15 cellular contexts compared by ENCODE assay signal in genomic region chr11:36743039-36743438, GRCh38.
DNase-seq lines count a peak whose midpoint lies in the region; ATAC-seq, FAIRE-seq and TF ChIP-seq lines count a peak whose summit lies in the region.
"Had no signal": no experiment of that assay in that cellular context is flagged by ENCODE, and none has a peak within 500 bp of the region (broad histone marks: within the 10 kb centered on the region; RNA-seq: fewer than 3 reads in every experiment).

No MANE protein-coding gene starts in this region.

- POLR2A ChIA-PET in HepG2 (lab: Yijun Ruan, JAX) = no interaction called here

- H3K9ac ChIP-seq in HepG2 (ENCODE audit: insufficient read depth, low read depth, low read length) = no peak overlapping the region
- H3K9ac ChIP-seq: BLaER1 had no signal

- H4K20me1 ChIP-seq in HepG2 (ENCODE audit: insufficient read depth, low read length) = no peaks in the 10 kb centered on the region
- H4K20me1 ChIP-seq: BLaER1 had no signal

- no peak for TF ChIP-seq RAD21 in HepG2 (CRISPR knock-in tag; IDR thresholded peaks at IDR 0.05)

- no peaks in the 10 kb centered on the region for H3K9me3 ChIP-seq in HepG2 (ENCODE audit: low read length)
- H3K9me3 ChIP-seq: BLaER1 had no signal

- intact Hi-C loops in natural killer cell (cut with micrococcal nuclease) (no loop called here), HepG2 (cut with micrococcal nuclease; ENCODE audit: unreplicated experiment) (no loop called here)

- no peaks in the 10 kb centered on the region for H3K9me3 Mint-ChIP-seq in natural killer cell

- TF ChIP-seq CTCF in natural killer cell (IDR thresholded peaks at IDR 0.05) = no peak
- TF ChIP-seq CTCF in HepG2 (CRISPR knock-in tag; IDR thresholded peaks at IDR 0.05) = no peak

- H3K4me2 ChIP-seq in HepG2 (ENCODE audit: low read depth, low read length) = no peak overlapping the region
- H3K4me2 ChIP-seq: BLaER1 had no signal

- ATAC-seq in GM18861 (IDR thresholded peaks at IDR 0.05; ENCODE audit: unreplicated experiment) (peak; percentile 52), GM21447 (IDR thresholded peaks at IDR 0.05; ENCODE audit: unreplicated experiment) (peak; percentile 44), HG02981 (IDR thresholded peaks at IDR 0.05; ENCODE audit: unreplicated experiment) (peak; percentile 56), HG03565 (IDR thresholded peaks at IDR 0.05; ENCODE audit: unreplicated experiment) (peak; percentile 70), natural killer cell (no peak), HepG2 (no peak)

- H2AFZ ChIP-seq in HepG2 (ENCODE audit: low read length) = no peak overlapping the region

- CTCF ChIA-PET in HepG2 (lab: Yijun Ruan, JAX; ENCODE audit: low intra/inter-chr PET ratio, low total read pairs) = interaction anchor here (6.4 kb wide), 1 partner anchor 40 kb away, joined by 106 read pairs; no protein-coding TSS in a partner anchor

- H3K27ac ChIP-seq in HepG2 (ENCODE audit: extremely low read length, insufficient read depth, low read length) = no peak overlapping the region
- H3K27ac ChIP-seq: BLaER1 had no signal

- H3K79me2 ChIP-seq in HepG2 (ENCODE audit: insufficient read depth, low read length) = no peaks in the 10 kb centered on the region

- no peak for DNase-seq in natural killer cell
- no peak for DNase-seq in NCI-H146 (lab: John Stamatoyannopoulos, UW)
- DNase-seq in HepG2 (ENCODE audit: low spot score) = no peak
- no peak for DNase-seq in effector CD8-positive, alpha-beta T cell (lab: John Stamatoyannopoulos, UW)
- DNase-seq: activated T-cell treated with anti-CD3 and anti-CD28 coated beads for 4 hours; dermis blood vessel endothelial cell; NCI-H2029; stimulated activated CD4-positive, alpha-beta T cell treated with anti-CD3 and anti-CD28 coated beads, Interleukin-1b, Interleukin-23, amount 100 ng/mL, for 48 hours; stimulated activated naive CD4-positive, alpha-beta T cell treated with Interleukin-2 at 50 U/mL for 16 hours had no signal

- no peaks in the 10 kb centered on the region for H3K27me3 ChIP-seq in HepG2 (ENCODE audit: control insufficient read depth in 1 of 2, insufficient read depth in 2 of 2, low read length in 2 of 2)
- H3K27me3 ChIP-seq: BLaER1 had no signal

- 7% methylated on average over 2 of the region's 2 CpGs for WGBS in HepG2 (ENCODE audit: low lambda C conversion rate)

- in situ Hi-C loops in HepG2 (cut with HindIII; ENCODE audit: extremely low pct_ligation_motif_present, low pct_unique_long_range_greater_than_20kb) = no loop called here

- H3K27me3 Mint-ChIP-seq in natural killer cell (ENCODE audit: low read depth in 2 of 2) = peaks cover 29 to 64% of the 10 kb centered on the region in 2 donors

- H3K4me3 Mint-ChIP-seq in natural killer cell = no peak overlapping the region

- no peak overlapping the region for H3K4me3 ChIP-seq in HepG2 (replicated peaks in 1 of 3; ENCODE audit: insufficient read depth in 1 of 3, low read depth in 2 of 3, low read length in 3 of 3)
- H3K4me3 ChIP-seq: BLaER1 had no signal

- no TSS peak for BruUV-seq in HepG2 (replicated peaks; lab: Mats Ljungman, UMichigan)

- no peak for TF ChIP-seq EP300 in HepG2 (IDR thresholded peaks at IDR 0.05; ENCODE audit: low read depth in 2 of 2, low read length in 2 of 2)
- no peak for TF ChIP-seq EP300 in HepG2 (CRISPR knock-in tag; IDR thresholded peaks at IDR 0.05; ENCODE audit: borderline replicate concordance)

- H3K36me3 ChIP-seq in HepG2 (replicated peaks in 1 of 2; ENCODE audit: control insufficient read depth in 1 of 2, insufficient read depth in 2 of 2, low read length in 2 of 2) = no peaks in the 10 kb centered on the region
- H3K36me3 ChIP-seq: BLaER1 had no signal

- H3K4me1 Mint-ChIP-seq in natural killer cell = peaks cover 14 to 15% of the 10 kb centered on the region in 2 donors

- FAIRE-seq in HepG2 (lab: Jason Lieb, UNC) = no peak
- FAIRE-seq: H1 had no signal

- no peak for TF ChIP-seq POLR2A in HepG2 (IDR thresholded peaks at IDR 0.05; ENCODE audit: insufficient read depth in 1 of 2, low read depth in 2 of 2, low read length in 2 of 2)

- H3K4me1 ChIP-seq in HepG2 (ENCODE audit: insufficient read depth, low read length) = no peaks in the 10 kb centered on the region

- H3K36me3 Mint-ChIP-seq in natural killer cell = no peaks in the 10 kb centered on the region

- H3K27ac Mint-ChIP-seq in natural killer cell = no peak overlapping the region

TF ChIP-seq in HepG2, 621 proteins besides CTCF, POLR2A, EP300 and RAD21:
- no peak for TF ChIP-seq RFX1 (IDR thresholded peaks at IDR 0.05)
- TF ChIP-seq, protein P1, sequence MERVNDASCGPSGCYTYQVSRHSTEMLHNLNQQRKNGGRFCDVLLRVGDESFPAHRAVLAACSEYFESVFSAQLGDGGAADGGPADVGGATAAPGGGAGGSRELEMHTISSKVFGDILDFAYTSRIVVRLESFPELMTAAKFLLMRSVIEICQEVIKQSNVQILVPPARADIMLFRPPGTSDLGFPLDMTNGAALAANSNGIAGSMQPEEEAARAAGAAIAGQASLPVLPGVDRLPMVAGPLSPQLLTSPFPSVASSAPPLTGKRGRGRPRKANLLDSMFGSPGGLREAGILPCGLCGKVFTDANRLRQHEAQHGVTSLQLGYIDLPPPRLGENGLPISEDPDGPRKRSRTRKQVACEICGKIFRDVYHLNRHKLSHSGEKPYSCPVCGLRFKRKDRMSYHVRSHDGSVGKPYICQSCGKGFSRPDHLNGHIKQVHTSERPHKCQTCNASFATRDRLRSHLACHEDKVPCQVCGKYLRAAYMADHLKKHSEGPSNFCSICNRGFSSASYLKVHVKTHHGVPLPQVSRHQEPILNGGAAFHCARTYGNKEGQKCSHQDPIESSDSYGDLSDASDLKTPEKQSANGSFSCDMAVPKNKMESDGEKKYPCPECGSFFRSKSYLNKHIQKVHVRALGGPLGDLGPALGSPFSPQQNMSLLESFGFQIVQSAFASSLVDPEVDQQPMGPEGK (CRISPR knock-in tag; IDR thresholded peaks at IDR 0.05) = no peak
- TF ChIP-seq, protein P2, sequence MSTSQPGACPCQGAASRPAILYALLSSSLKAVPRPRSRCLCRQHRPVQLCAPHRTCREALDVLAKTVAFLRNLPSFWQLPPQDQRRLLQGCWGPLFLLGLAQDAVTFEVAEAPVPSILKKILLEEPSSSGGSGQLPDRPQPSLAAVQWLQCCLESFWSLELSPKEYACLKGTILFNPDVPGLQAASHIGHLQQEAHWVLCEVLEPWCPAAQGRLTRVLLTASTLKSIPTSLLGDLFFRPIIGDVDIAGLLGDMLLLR (CRISPR knock-in tag; IDR thresholded peaks at IDR 0.05) = no peak

Comparison
In these comparisons a context has a peak if more than half of its experiments do, and no peak if none do; other contexts are left out.
1. ATAC-seq: peak in GM18861 (single experiment), GM21447 (single experiment), HG02981 (single experiment) and HG03565 (single experiment); none in natural killer cell (0 of 3) and HepG2 (single experiment).